8 cellular contexts compared by ENCODE assay signal in genomic region chr11:33722579-33723234, GRCh38. TPM values are rescaled to one million over a fixed set of nuclear protein-coding genes. Genes with fewer than 3 reads are reported as not detected.
DNase-seq lines count a peak whose midpoint lies in the region; ATAC-seq and TF ChIP-seq lines count a peak whose summit lies in the region.

No MANE protein-coding gene starts in this region.

- DNase-seq in activated naive CD4-positive, alpha-beta T cell treated with Interleukin-2 at 50 U/mL for 16 hours = peak; percentile 59
- no peak for DNase-seq in activated naive CD4-positive, alpha-beta T cell (lab: John Stamatoyannopoulos, UW)
- DNase-seq in astrocyte of the hippocampus (ENCODE audit: low read depth, low spot score) (peak; percentile 61), mucosa of descending colon (no peak), SHP77 (lab: John Stamatoyannopoulos, UW) (no peak), T-helper 9 cell (no peak)

- no peak overlapping the region for H3K4me3 ChIP-seq in mucosa of descending colon

- H3K36me3 ChIP-seq in mucosa of descending colon (ENCODE audit: low read depth) = no peaks in the 10 kb centered on the region

- H3K4me1 ChIP-seq in mucosa of descending colon (ENCODE audit: low read depth) = peaks cover 14% of the 10 kb centered on the region

- intact Hi-C loops in mucosa of descending colon (cut with DNase I, micrococcal nuclease) = no loop called here

- ATAC-seq in HG03342 (IDR thresholded peaks at IDR 0.05; ENCODE audit: unreplicated experiment) = peak; percentile 74
- peak; percentile 52 for ATAC-seq in mucosa of descending colon
- no peak for ATAC-seq in GM19324 (IDR thresholded peaks at IDR 0.05; ENCODE audit: low FRiP score, unreplicated experiment)

- TF ChIP-seq CTCF in mucosa of descending colon (IDR thresholded peaks at IDR 0.05) = no peak

- H3K9me3 ChIP-seq in mucosa of descending colon = no peaks in the 10 kb centered on the region

RNA-seq across cellular contexts. Expression of gene CD59, which starts 13.5 kb away (rescaled TPM):
- 100 to 1,000 TPM; 317 to 382 (median 381) TPM for total RNA-seq in mucosa of descending colon

RNA-seq across cellular contexts. Expression of gene C11orf91, which starts 22.1 kb away (rescaled TPM):
- total RNA-seq in mucosa of descending colon = under 1 TPM; 0.51 to 0.70 (median 0.58) TPM

RNA-seq across cellular contexts. Expression of gene FBXO3, which starts 51.6 kb away (rescaled TPM):
- total RNA-seq in mucosa of descending colon = 10 to 100 TPM; 27.3 to 36.0 (median 34.5) TPM

Comparison
In these comparisons a context has a peak if more than half of its experiments do, and no peak if none do; other contexts are left out.
1. DNase-seq: peak in activated naive CD4-positive, alpha-beta T cell treated with Interleukin-2 at 50 U/mL for 16 hours (single experiment) and astrocyte of the hippocampus (single experiment); none in activated naive CD4-positive, alpha-beta T cell (0 of 4), mucosa of descending colon (0 of 3), SHP77 (0 of 2) and T-helper 9 cell (single experiment).